Comparison of ENCODE assay signal across 1 cellular context in the genomic region with DNA sequence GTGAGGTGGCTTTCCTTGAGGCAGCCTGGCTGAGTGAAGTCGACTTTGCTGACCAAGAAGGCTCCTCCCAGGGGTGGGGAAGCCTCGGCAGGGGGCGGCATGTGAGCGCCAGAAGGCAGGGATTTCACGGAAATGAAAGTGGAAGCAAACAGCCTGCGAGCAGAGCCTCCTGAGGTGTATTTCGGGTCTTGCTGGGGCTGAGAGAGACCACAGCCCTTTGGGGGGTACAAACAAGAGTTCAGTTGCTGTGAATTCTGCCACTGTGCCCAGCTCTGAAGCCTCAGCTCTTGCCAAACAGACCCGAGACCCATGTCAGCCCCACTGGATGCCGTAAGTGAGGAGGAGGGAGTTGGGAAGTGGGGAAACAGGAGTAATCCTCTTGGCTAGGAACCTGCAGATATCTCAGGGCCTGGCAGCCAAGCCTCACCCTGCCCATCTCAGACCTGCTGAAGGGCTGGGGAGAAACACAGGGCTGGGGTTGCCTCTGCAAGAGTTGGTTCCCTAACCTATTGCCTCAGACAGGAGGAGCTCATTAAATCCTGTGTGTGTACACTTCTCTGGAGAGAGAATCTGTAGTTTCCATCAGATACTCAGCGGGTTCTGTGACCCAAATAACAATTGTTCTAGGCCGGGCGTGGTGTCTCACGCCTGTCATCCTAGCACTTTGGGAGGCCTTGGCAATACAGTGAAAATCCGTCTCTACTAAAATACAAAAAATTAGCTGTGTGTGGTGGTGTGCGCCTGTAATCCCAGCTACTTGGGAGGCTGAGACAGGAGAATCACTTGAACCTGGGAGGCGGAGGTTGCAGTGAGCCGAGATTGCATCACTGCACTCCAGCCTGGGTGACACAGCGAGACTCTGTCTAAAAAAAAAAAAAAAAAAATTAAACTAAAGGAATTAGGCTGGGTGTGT.
TF ChIP-seq lines count a peak whose summit lies in the region.

A gene (plus strand): TSS at position 146 of the 913 bp plus-strand sequence. CDS start 164 bp downstream, at position 310.

TF ChIP-seq in GM23338, 12 proteins besides CTCF, POLR2A, EP300 and RAD21 (continued from another document):
- TF ChIP-seq, protein P1, sequence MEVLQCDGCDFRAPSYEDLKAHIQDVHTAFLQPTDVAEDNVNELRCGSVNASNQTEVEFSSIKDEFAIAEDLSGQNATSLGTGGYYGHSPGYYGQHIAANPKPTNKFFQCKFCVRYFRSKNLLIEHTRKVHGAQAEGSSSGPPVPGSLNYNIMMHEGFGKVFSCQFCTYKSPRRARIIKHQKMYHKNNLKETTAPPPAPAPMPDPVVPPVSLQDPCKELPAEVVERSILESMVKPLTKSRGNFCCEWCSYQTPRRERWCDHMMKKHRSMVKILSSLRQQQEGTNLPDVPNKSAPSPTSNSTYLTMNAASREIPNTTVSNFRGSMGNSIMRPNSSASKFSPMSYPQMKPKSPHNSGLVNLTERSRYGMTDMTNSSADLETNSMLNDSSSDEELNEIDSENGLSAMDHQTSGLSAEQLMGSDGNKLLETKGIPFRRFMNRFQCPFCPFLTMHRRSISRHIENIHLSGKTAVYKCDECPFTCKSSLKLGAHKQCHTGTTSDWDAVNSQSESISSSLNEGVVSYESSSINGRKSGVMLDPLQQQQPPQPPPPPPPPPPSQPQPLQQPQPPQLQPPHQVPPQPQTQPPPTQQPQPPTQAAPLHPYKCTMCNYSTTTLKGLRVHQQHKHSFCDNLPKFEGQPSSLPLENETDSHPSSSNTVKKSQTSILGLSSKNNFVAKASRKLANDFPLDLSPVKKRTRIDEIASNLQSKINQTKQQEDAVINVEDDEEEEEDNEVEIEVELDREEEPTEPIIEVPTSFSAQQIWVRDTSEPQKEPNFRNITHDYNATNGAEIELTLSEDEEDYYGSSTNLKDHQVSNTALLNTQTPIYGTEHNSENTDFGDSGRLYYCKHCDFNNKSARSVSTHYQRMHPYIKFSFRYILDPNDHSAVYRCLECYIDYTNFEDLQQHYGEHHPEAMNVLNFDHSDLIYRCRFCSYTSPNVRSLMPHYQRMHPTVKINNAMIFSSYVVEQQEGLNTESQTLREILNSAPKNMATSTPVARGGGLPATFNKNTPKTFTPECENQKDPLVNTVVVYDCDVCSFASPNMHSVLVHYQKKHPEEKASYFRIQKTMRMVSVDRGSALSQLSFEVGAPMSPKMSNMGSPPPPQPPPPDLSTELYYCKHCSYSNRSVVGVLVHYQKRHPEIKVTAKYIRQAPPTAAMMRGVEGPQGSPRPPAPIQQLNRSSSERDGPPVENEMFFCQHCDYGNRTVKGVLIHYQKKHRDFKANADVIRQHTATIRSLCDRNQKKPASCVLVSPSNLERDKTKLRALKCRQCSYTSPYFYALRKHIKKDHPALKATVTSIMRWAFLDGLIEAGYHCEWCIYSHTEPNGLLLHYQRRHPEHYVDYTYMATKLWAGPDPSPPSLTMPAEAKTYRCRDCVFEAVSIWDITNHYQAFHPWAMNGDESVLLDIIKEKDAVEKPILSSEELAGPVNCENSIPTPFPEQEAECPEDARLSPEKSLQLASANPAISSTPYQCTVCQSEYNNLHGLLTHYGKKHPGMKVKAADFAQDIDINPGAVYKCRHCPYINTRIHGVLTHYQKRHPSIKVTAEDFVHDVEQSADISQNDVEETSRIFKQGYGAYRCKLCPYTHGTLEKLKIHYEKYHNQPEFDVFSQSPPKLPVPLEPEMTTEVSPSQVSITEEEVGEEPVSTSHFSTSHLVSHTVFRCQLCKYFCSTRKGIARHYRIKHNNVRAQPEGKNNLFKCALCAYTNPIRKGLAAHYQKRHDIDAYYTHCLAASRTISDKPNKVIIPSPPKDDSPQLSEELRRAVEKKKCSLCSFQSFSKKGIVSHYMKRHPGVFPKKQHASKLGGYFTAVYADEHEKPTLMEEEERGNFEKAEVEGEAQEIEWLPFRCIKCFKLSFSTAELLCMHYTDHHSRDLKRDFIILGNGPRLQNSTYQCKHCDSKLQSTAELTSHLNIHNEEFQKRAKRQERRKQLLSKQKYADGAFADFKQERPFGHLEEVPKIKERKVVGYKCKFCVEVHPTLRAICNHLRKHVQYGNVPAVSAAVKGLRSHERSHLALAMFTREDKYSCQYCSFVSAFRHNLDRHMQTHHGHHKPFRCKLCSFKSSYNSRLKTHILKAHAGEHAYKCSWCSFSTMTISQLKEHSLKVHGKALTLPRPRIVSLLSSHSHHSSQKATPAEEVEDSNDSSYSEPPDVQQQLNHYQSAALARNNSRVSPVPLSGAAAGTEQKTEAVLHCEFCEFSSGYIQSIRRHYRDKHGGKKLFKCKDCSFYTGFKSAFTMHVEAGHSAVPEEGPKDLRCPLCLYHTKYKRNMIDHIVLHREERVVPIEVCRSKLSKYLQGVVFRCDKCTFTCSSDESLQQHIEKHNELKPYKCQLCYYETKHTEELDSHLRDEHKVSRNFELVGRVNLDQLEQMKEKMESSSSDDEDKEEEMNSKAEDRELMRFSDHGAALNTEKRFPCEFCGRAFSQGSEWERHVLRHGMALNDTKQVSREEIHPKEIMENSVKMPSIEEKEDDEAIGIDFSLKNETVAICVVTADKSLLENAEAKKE (CRISPR knock-in tag; IDR thresholded peaks at IDR 0.05) = no peak
- TF ChIP-seq STAT1 (IDR thresholded peaks at IDR 0.05; ENCODE audit: unreplicated experiment) = no peak
- TF ChIP-seq EZH2 (IDR thresholded peaks at IDR 0.05; ENCODE audit: low read depth, unreplicated experiment) = no peak
- no peak for TF ChIP-seq NANOG (IDR thresholded peaks at IDR 0.05; ENCODE audit: borderline replicate concordance)
- TF ChIP-seq, protein P2, sequence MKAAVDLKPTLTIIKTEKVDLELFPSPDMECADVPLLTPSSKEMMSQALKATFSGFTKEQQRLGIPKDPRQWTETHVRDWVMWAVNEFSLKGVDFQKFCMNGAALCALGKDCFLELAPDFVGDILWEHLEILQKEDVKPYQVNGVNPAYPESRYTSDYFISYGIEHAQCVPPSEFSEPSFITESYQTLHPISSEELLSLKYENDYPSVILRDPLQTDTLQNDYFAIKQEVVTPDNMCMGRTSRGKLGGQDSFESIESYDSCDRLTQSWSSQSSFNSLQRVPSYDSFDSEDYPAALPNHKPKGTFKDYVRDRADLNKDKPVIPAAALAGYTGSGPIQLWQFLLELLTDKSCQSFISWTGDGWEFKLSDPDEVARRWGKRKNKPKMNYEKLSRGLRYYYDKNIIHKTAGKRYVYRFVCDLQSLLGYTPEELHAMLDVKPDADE (IDR thresholded peaks at IDR 0.05) = no peak
- TF ChIP-seq, protein P3, sequence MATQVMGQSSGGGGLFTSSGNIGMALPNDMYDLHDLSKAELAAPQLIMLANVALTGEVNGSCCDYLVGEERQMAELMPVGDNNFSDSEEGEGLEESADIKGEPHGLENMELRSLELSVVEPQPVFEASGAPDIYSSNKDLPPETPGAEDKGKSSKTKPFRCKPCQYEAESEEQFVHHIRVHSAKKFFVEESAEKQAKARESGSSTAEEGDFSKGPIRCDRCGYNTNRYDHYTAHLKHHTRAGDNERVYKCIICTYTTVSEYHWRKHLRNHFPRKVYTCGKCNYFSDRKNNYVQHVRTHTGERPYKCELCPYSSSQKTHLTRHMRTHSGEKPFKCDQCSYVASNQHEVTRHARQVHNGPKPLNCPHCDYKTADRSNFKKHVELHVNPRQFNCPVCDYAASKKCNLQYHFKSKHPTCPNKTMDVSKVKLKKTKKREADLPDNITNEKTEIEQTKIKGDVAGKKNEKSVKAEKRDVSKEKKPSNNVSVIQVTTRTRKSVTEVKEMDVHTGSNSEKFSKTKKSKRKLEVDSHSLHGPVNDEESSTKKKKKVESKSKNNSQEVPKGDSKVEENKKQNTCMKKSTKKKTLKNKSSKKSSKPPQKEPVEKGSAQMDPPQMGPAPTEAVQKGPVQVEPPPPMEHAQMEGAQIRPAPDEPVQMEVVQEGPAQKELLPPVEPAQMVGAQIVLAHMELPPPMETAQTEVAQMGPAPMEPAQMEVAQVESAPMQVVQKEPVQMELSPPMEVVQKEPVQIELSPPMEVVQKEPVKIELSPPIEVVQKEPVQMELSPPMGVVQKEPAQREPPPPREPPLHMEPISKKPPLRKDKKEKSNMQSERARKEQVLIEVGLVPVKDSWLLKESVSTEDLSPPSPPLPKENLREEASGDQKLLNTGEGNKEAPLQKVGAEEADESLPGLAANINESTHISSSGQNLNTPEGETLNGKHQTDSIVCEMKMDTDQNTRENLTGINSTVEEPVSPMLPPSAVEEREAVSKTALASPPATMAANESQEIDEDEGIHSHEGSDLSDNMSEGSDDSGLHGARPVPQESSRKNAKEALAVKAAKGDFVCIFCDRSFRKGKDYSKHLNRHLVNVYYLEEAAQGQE (IDR thresholded peaks at IDR 0.05; ENCODE audit: unreplicated experiment) = no peak
- no peak for TF ChIP-seq POLR2AphosphoS5 (IDR thresholded peaks at IDR 0.05; ENCODE audit: low read depth)
- TF ChIP-seq ZNF114 (CRISPR knock-in tag; IDR thresholded peaks at IDR 0.05) = no peak
- TF ChIP-seq EZH2phosphoT487 (IDR thresholded peaks at IDR 0.05; ENCODE audit: unreplicated experiment) = no peak
TF ChIP-seq in GM23338: peak in this region for 0.
